Comparison of ENCODE assay signal across 8 cellular contexts in the genomic region with DNA sequence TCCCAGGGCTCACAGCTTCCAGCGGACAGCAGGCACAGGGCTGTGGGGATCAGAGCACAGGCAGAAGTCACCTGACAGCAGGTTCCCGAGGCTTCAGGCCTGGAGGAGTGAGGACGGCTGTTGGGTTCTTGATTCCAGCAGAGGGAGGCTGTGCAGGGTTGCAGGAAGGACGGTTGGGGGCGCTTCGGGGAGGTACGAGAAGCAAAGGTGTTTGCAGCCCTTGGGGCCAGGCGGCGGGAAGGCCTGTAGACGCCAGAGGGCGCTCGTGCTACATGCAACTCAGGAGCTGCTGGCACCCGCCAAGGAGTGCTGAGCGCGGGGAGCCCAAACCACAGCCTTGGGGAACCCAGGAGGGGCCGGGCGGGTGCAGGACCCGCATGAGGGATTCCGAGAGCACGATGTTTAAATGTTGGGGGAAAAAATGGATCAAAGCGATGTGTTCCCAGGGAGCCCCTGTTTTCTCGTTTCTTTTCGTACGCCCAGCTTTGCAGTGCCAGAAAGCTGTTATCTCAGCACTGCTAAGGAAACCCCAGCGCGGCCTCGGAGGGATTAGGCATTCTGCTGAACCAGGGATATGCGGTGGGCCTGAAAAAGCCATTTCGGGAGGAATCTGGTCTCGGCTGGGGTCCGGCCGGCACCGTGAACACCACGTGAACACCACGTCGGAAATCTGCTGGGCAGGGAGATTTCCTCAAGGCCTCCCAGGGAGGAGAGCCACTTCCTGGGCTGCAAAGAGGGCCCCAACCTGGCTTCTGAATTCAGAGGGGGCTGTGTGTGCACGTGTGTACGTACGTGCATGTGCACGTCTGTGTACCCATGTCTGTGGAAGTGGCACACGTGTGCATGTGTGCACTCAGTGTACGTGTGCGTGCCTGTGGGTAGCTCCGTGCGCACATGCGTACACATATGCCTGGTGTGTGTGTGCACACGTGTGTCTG.
A peak's percentile ranks its signal among the peaks of the same experiment; 100 is the strongest.
DNase-seq lines count a peak whose midpoint lies in the region; ATAC-seq and TF ChIP-seq lines count a peak whose summit lies in the region.

No MANE protein-coding gene starts in this region.

- no peaks in the 10 kb centered on the region for H3K9me3 ChIP-seq in right lobe of liver

- no peak for TF ChIP-seq POLR2A in right lobe of liver (IDR thresholded peaks at IDR 0.05)

- peak; percentile 52 for ATAC-seq in GM18909 (IDR thresholded peaks at IDR 0.05; ENCODE audit: poor library complexity, unreplicated experiment)
- peak; percentile 55 for ATAC-seq in HG03521 (IDR thresholded peaks at IDR 0.05; ENCODE audit: unreplicated experiment)
- peak; percentile 86 to 93 (median 92) for ATAC-seq in right lobe of liver

- H3K4me1 ChIP-seq in right lobe of liver: peaks cover 0 to 5% (median 0%) of the 10 kb centered on the region in 4 donors

- in situ Hi-C loops in ACHN (cut with HindIII; ENCODE audit: low pct_ligation_motif_present, low pct_unique_long_range_greater_than_20kb, low sequenced_read_pairs): no loop called here

- DNase-seq in ACHN: peak; percentile 89
- DNase-seq in NCI-H748 (lab: John Stamatoyannopoulos, UW; ENCODE audit: unreplicated experiment): peak; percentile 89
- peak; percentile 91 to 94 for DNase-seq in activated CD4-positive, alpha-beta T cell treated with anti-CD3 and anti-CD28 coated beads, Interleukin-2, amount 50 U/mL, for 24 hours (ENCODE audit: low read depth in 1 of 2, low spot score in 1 of 2)
- DNase-seq in dermis blood vessel endothelial cell: peak; percentile 95
- peak; percentile 90 to 93 (median 90) for DNase-seq in right lobe of liver
- peak; percentile 95 to 97 for DNase-seq in stimulated activated CD4-positive, alpha-beta T cell treated with anti-CD3 and anti-CD28 coated beads, Interleukin-2, amount 100 ng/mL, for 48 hours

- intact Hi-C loops in right lobe of liver (cut with DNase I): loop anchor here (2.0 to 5.0 kb wide), 2 partner anchors 354 to 356 kb away; partner anchors contain the start of gene CDKN1C (in 1 of the 2)

- WGBS in right lobe of liver (ENCODE audit: insufficient coverage, low coverage, low lambda C conversion rate, missing lambda C conversion rate): 26% methylated on average over 28 of the region's 47 CpGs

- H3K36me3 ChIP-seq in right lobe of liver: no peaks in the 10 kb centered on the region

- H3K4me3 ChIP-seq in right lobe of liver: no peak overlapping the region

- peak; percentile 99 to 100 (median 99) for TF ChIP-seq CTCF in right lobe of liver (IDR thresholded peaks at IDR 0.05)

- H3K27me3 ChIP-seq in right lobe of liver: no peaks in the 10 kb centered on the region

- no peak overlapping the region for H3K27ac ChIP-seq in right lobe of liver
